8 cellular contexts compared by ENCODE assay signal in the genomic region with DNA sequence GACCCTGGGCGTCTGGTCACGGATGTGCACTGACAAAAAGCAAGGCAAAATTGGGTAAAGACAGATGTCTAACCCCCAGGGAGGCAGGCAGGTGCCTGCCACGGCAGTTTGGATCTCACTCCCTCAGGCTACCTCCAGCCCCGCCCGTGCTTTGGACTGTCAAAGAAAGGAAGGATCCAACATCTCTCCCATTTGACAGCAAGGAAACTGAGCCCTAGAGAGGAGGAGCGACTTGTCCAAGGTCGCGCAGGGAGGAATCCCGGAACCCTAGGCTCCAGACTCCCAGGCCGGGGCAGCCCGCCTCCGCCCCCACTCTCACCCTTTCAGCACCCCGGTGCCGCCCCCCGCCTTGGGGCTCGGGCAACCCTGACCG. TPM values are rescaled to one million over a fixed set of nuclear protein-coding genes. Genes with fewer than 3 reads are reported as not detected.
DNase-seq lines count a peak whose midpoint lies in the region; ATAC-seq and TF ChIP-seq lines count a peak whose summit lies in the region.

No MANE protein-coding gene starts in this region.

- TF ChIP-seq CTCF in chondrocyte (IDR thresholded peaks at IDR 0.05): no peak

- peaks cover 20% of the 10 kb centered on the region for H3K4me1 ChIP-seq in mononuclear cell (ENCODE audit: insufficient read depth, low read length)

- peak overlapping the region; percentile 81 for H3K4me3 ChIP-seq in mononuclear cell (ENCODE audit: low read length)

- no peaks in the 10 kb centered on the region for H3K9me3 ChIP-seq in mononuclear cell (ENCODE audit: low read depth, low read length)

- peaks cover 30% of the 10 kb centered on the region for H3K4me1 Mint-ChIP-seq in activated naive CD4-positive, alpha-beta T cell treated with anti-CD3 and anti-CD28 coated beads, Interleukin-2, amount 50 U/mL, for 24 hours
- H3K4me1 Mint-ChIP-seq in chondrocyte (ENCODE audit: low read depth): peaks cover 21% of the 10 kb centered on the region

- no peaks in the 10 kb centered on the region for H3K27me3 ChIP-seq in mononuclear cell (ENCODE audit: insufficient read depth, low read length)

- DNase-seq in activated naive CD4-positive, alpha-beta T cell treated with Interleukin-2 at 50 U/mL for 16 hours: no peak
- peak; percentile 44 for DNase-seq in NCI-H2029 treated with DMSO at 0.1 percent for 48 hours (lab: John Stamatoyannopoulos, UW)
- DNase-seq in chondrocyte (ENCODE audit: low spot score): no peak
- no peak for DNase-seq in NCI-H446 treated with DMSO at 0.1 percent for 48 hours (lab: John Stamatoyannopoulos, UW)
- DNase-seq in activated CD4-positive, alpha-beta T cell treated with anti-CD3 and anti-CD28 coated beads for 48 hours: no peak

- H3K9me3 Mint-ChIP-seq in activated naive CD4-positive, alpha-beta T cell treated with anti-CD3 and anti-CD28 coated beads, Interleukin-2, amount 50 U/mL, for 24 hours: no peaks in the 10 kb centered on the region
- H3K9me3 Mint-ChIP-seq in chondrocyte (ENCODE audit: low read depth): no peaks in the 10 kb centered on the region

- peak overlapping the region; percentile 73 for H3K27ac Mint-ChIP-seq in activated naive CD4-positive, alpha-beta T cell treated with anti-CD3 and anti-CD28 coated beads, Interleukin-2, amount 50 U/mL, for 24 hours
- H3K27ac Mint-ChIP-seq in chondrocyte (ENCODE audit: unreplicated experiment): peak overlapping the region; percentile 82

- peak overlapping the region; percentile 98 for H3K4me3 Mint-ChIP-seq in activated naive CD4-positive, alpha-beta T cell treated with anti-CD3 and anti-CD28 coated beads, Interleukin-2, amount 50 U/mL, for 24 hours
- peak overlapping the region; percentile 86 for H3K4me3 Mint-ChIP-seq in chondrocyte (ENCODE audit: unreplicated experiment)

- no peaks in the 10 kb centered on the region for H3K27me3 Mint-ChIP-seq in activated naive CD4-positive, alpha-beta T cell treated with anti-CD3 and anti-CD28 coated beads, Interleukin-2, amount 50 U/mL, for 24 hours
- no peaks in the 10 kb centered on the region for H3K27me3 Mint-ChIP-seq in chondrocyte (ENCODE audit: low read depth)

- ATAC-seq in HG02678 (IDR thresholded peaks at IDR 0.05; ENCODE audit: unreplicated experiment): peak; percentile 39

- H3K36me3 Mint-ChIP-seq in activated naive CD4-positive, alpha-beta T cell treated with anti-CD3 and anti-CD28 coated beads, Interleukin-2, amount 50 U/mL, for 24 hours: peaks cover 11% of the 10 kb centered on the region
- peaks cover 8% of the 10 kb centered on the region for H3K36me3 Mint-ChIP-seq in chondrocyte (ENCODE audit: low read depth)

RNA-seq across cellular contexts. Expression of a gene that starts 0.4 kb away (rescaled TPM):
- total RNA-seq in chondrocyte (22.3 to 25.0 TPM (median 24.0 TPM) in 3 replicates), mononuclear cell (8.5 TPM)
